In the genomic region with DNA sequence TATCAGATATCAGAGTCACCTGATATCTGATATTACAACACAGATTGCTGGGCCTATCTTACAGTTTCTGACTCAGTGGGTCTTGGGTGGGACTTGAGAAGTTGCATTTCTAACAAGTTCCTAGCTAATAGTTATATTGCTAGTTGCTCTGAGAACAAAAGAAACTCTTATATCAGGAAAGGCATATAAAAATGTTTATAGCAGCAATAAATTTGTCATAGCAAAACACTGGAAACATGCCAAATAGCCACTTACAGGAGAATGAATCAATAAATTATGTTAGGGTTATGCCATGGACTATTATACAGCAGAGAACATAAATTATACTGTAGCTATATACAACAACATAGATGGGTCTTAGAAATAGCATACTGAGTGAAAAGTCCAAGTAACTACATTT, we compare ENCODE assay signal across 28 cellular contexts.
"Had no signal": no experiment of that assay in that cellular context is flagged by ENCODE, and none has a peak within 500 bp of the region (broad histone marks: within the 10 kb centered on the region; RNA-seq: fewer than 3 reads in every experiment).

No MANE protein-coding gene starts in this region.

- H3K4me3 ChIP-seq: coronary artery, dorsolateral prefrontal cortex, esophagus muscularis mucosa, gastroesophageal sphincter, heart right ventricle had no signal

- H3K9me3 ChIP-seq: esophagus muscularis mucosa, gastroesophageal sphincter, heart right ventricle had no signal

- H3K4me1 ChIP-seq: esophagus muscularis mucosa, gastroesophageal sphincter had no signal

- H3K27me3 ChIP-seq: brain microvascular endothelial cell, dorsolateral prefrontal cortex, esophagus muscularis mucosa, gastroesophageal sphincter, heart right ventricle had no signal

- ATAC-seq: activated T-cell treated with anti-CD3 and anti-CD28 coated beads, Interleukin-2, amount 50 U/mL, for 72 hours; effector memory CD8-positive, alpha-beta T cell; gastroesophageal sphincter; heart right ventricle; WTC11 had no signal

- FAIRE-seq: astrocyte, bronchial epithelial cell had no signal

- DNase-seq: activated CD4-positive, alpha-beta memory T cell treated with anti-CD3 and anti-CD28 coated beads, Interleukin-2, amount 10 ng/mL, durations not matched to agents 7 days and 5 days; activated CD4-positive, alpha-beta T cell treated with anti-CD3 and anti-CD28 coated beads for 1 hour; activated CD4-positive, alpha-beta T cell treated with anti-CD3 and anti-CD28 coated beads for 4 hours; activated CD4-positive, alpha-beta T cell treated with anti-CD3 and anti-CD28 coated beads, Interleukin-2, amount 10 ng/mL, durations not matched to agents 7 days and 5 days; activated CD4-positive, alpha-beta T cell treated with anti-CD3 and anti-CD28 coated beads, Interleukin-2, amount 50 U/mL, for 4 hours; activated CD8-positive, alpha-beta memory T cell treated with anti-CD3 and anti-CD28 coated beads, Interleukin-2, amount 50 U/mL, for 48 hours; activated gamma-delta T cell; activated naive CD4-positive, alpha-beta T cell treated with anti-CD3 and anti-CD28 coated beads, Interleukin-2, amount 50 U/mL, for 16 hours; activated naive CD4-positive, alpha-beta T cell treated with Interleukin-2 at 50 U/mL for 16 hours; activated T-cell treated with anti-CD3 and anti-CD28 coated beads for 4 hours; activated T-cell treated with anti-CD3 and anti-CD28 coated beads, Interleukin-2, amount 50 U/mL, for 24 hours; activated T-cell treated with anti-CD3 and anti-CD28 coated beads, Interleukin-2, amount 50 U/mL, for 72 hours; amniotic stem cell; anterior cingulate cortex; brain microvascular endothelial cell; dorsolateral prefrontal cortex; effector CD4-positive, alpha-beta T cell; effector memory CD8-positive, alpha-beta T cell; erythroblast; foreskin melanocyte; heart right ventricle; T-helper 2 cell had no signal

- H3K27ac ChIP-seq: brain microvascular endothelial cell, coronary artery, dorsolateral prefrontal cortex, esophagus muscularis mucosa, gastroesophageal sphincter, heart right ventricle had no signal

- H3K36me3 ChIP-seq: brain microvascular endothelial cell, gastroesophageal sphincter, heart right ventricle had no signal
